In the genomic region with DNA sequence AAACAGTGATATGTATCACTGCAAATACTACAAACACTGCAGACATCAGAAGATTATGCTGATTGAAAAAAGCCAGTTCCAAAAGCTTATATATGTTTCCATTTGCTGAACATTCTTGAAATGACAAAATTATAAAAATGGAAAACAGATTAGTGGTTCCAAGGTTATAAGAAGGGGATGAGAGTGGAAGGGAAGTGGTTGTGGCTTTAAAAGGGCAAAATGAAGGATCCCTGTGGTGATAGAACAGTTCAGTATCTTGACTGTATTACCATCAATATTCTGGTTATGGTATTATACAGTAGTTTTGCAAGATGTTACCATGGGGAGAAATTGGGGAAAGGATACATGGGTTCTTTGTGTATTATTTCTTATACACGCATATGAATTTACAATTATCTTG, we compare ENCODE assay signal across 30 cellular contexts.
"Had no signal": no experiment of that assay in that cellular context is flagged by ENCODE, and none has a peak within 500 bp of the region (broad histone marks: within the 10 kb centered on the region; RNA-seq: fewer than 3 reads in every experiment).

No MANE protein-coding gene starts in this region.

- H3K4me3 Mint-ChIP-seq: immature natural killer cell; naive thymus-derived CD8-positive, alpha-beta T cell; nephron; neural crest cell; stimulated activated naive B cell treated with anti-CD40 and anti-IgM and Interleukin-4, amounts not matched to agents 10 μg/mL and 1 μg/mL and 100 μg/mL, for 72 hours had no signal

- H3K9me3 Mint-ChIP-seq: immature natural killer cell; naive thymus-derived CD8-positive, alpha-beta T cell; nephron; stimulated activated naive B cell treated with anti-CD40 and anti-IgM and Interleukin-4, amounts not matched to agents 10 μg/mL and 1 μg/mL and 100 μg/mL, for 72 hours had no signal

- DNase-seq: hypothalamus; immature natural killer cell; kidney; left colon; left lung; lower lobe of right lung; mammary epithelial cell; mesenchymal stem cell; naive thymus-derived CD8-positive, alpha-beta T cell; nucleus accumbens; pancreas; posterior cingulate gyrus; retina; right cardiac atrium; stimulated activated CD4-positive, alpha-beta T cell treated with anti-CD3 and anti-CD28 coated beads, Interleukin-12 subunit alpha, Interleukin-12 subunit beta, amount 100 ng/mL, for 4 hours; stimulated activated CD4-positive, alpha-beta T cell treated with anti-CD3 and anti-CD28 coated beads, Interleukin-15, amount 100 ng/mL, for 24 hours; stimulated activated CD4-positive, alpha-beta T cell treated with anti-CD3 and anti-CD28 coated beads, Interleukin-2, amount 100 ng/mL, for 24 hours; stimulated activated CD4-positive, alpha-beta T cell treated with anti-CD3 and anti-CD28 coated beads, Interleukin-4, amount 100 ng/mL, for 1 hour; stimulated activated naive B cell treated with anti-CD40 and anti-IgM and Interleukin-4, amounts not matched to agents 10 μg/mL and 1 μg/mL and 100 μg/mL, for 72 hours; stimulated activated naive CD8-positive, alpha-beta T cell treated with anti-CD3 and anti-CD28 coated beads, Interleukin-15, Interleukin-2, amounts not matched to agents 100 U/mL and 50 U/mL, for 24 hours; stomach; testis; thyroid gland; transverse colon; upper lobe of left lung had no signal

- H3K27ac Mint-ChIP-seq: immature natural killer cell; naive thymus-derived CD8-positive, alpha-beta T cell; nephron; stimulated activated naive B cell treated with anti-CD40 and anti-IgM and Interleukin-4, amounts not matched to agents 10 μg/mL and 1 μg/mL and 100 μg/mL, for 72 hours had no signal

- ATAC-seq: left colon; left lung; lower lobe of right lung; naive thymus-derived CD8-positive, alpha-beta T cell; pancreas; right cardiac atrium; sciatic nerve; stimulated activated naive B cell treated with anti-CD40 and anti-IgM and Interleukin-4, amounts not matched to agents 10 μg/mL and 1 μg/mL and 100 μg/mL, for 72 hours; stimulated activated naive CD8-positive, alpha-beta T cell treated with anti-CD3 and anti-CD28 coated beads, Interleukin-15, Interleukin-2, amounts not matched to agents 100 U/mL and 50 U/mL, for 24 hours had no signal

- H3K4me3 ChIP-seq: left lung, lower lobe of right lung, pancreas, prostate gland, skin epidermis, stomach, testis, thyroid gland, transverse colon, upper lobe of left lung had no signal

- H3K27me3 Mint-ChIP-seq: naive thymus-derived CD8-positive, alpha-beta T cell; stimulated activated naive B cell treated with anti-CD40 and anti-IgM and Interleukin-4, amounts not matched to agents 10 μg/mL and 1 μg/mL and 100 μg/mL, for 72 hours had no signal
